Comparison of ENCODE assay signal across 1 cellular context in genomic region chr14:53955234-53955556, GRCh38.
TF ChIP-seq lines count a peak whose summit lies in the region.

No MANE protein-coding gene starts in this region.

TF ChIP-seq in SK-N-SH, 30 proteins besides CTCF, POLR2A, EP300 and RAD21 (continued from another document):
- TF ChIP-seq, protein P1, sequence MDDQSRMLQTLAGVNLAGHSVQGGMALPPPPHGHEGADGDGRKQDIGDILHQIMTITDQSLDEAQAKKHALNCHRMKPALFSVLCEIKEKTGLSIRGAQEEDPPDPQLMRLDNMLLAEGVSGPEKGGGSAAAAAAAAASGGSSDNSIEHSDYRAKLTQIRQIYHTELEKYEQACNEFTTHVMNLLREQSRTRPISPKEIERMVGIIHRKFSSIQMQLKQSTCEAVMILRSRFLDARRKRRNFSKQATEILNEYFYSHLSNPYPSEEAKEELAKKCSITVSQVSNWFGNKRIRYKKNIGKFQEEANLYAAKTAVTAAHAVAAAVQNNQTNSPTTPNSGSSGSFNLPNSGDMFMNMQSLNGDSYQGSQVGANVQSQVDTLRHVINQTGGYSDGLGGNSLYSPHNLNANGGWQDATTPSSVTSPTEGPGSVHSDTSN (IDR thresholded peaks at IDR 0.05) = no peak
- TF ChIP-seq MEF2A (IDR thresholded peaks at IDR 0.05; ENCODE audit: borderline replicate concordance, low read depth) (no peak), TAF1 (IDR thresholded peaks at IDR 0.05; ENCODE audit: borderline replicate concordance, low read depth, low read length) (no peak), JUND (IDR thresholded peaks at IDR 0.05) (no peak), FOSL2 (IDR thresholded peaks at IDR 0.05; ENCODE audit: borderline replicate concordance, low read depth) (no peak), GABPA (IDR thresholded peaks at IDR 0.05; ENCODE audit: low read depth) (no peak)
